In genomic region chr7:139075871-139076686, GRCh38 we compare ENCODE assay signal across 1 cellular context.
TF ChIP-seq lines count a peak whose summit lies in the region.

No MANE protein-coding gene starts in this region.

TF ChIP-seq in HepG2, 621 proteins besides CTCF, POLR2A, EP300 and RAD21 (continues in another document):
- TF ChIP-seq SALL1 (CRISPR knock-in tag; IDR thresholded peaks at IDR 0.05): peak; percentile 35
- TF ChIP-seq SKI (IDR thresholded peaks at IDR 0.05; ENCODE audit: partially characterized antibody): peak; percentile 73
- peak; percentile 38; the same call in 1 of the 2 replicates for TF ChIP-seq ARID5B (CRISPR knock-in tag; IDR thresholded peaks at IDR 0.05)
- TF ChIP-seq ZNF660 (CRISPR knock-in tag; IDR thresholded peaks at IDR 0.05; ENCODE audit: borderline replicate concordance, low read depth): no peak
- TF ChIP-seq ZSCAN25 (CRISPR knock-in tag; IDR thresholded peaks at IDR 0.05): no peak
- no peak for TF ChIP-seq SRSF9 (IDR thresholded peaks at IDR 0.05; ENCODE audit: borderline replicate concordance, insufficient read depth, low read depth, low read length, poor library complexity, severe bottlenecking)
- TF ChIP-seq ASH2L (IDR thresholded peaks at IDR 0.05; ENCODE audit: insufficient read length, low read depth, low read length): peak; percentile 89
- TF ChIP-seq ZNF232 (CRISPR knock-in tag; IDR thresholded peaks at IDR 0.05; ENCODE audit: borderline replicate concordance): no peak
- 0 out of 2 replicates have a peak, but pooled peaks have one; percentile 25 for TF ChIP-seq SAP130 (CRISPR knock-in tag; IDR thresholded peaks at IDR 0.05; ENCODE audit: low read depth)
- TF ChIP-seq CREB1 (IDR thresholded peaks at IDR 0.05): no peak
- TF ChIP-seq CREB1 (CRISPR knock-in tag; IDR thresholded peaks at IDR 0.05): peak; percentile 20; the same call in 1 of the 2 replicates
- peak; percentile 38; the same call in 1 of the 2 replicates for TF ChIP-seq MAX (IDR thresholded peaks at IDR 0.05)
- TF ChIP-seq MIXL1 (CRISPR knock-in tag; IDR thresholded peaks at IDR 0.05): 0 out of 2 replicates have a peak, but pooled peaks have one; percentile 37
- TF ChIP-seq, protein P1, sequence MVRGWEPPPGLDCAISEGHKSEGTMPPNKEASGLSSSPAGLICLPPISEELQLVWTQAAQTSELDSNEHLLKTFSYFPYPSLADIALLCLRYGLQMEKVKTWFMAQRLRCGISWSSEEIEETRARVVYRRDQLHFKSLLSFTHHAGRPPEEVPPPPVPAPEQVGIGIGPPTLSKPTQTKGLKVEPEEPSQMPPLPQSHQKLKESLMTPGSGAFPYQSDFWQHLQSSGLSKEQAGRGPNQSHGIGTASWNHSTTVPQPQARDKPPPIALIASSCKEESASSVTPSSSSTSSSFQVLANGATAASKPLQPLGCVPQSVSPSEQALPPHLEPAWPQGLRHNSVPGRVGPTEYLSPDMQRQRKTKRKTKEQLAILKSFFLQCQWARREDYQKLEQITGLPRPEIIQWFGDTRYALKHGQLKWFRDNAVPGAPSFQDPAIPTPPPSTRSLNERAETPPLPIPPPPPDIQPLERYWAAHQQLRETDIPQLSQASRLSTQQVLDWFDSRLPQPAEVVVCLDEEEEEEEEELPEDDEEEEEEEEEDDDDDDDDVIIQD (CRISPR knock-in tag; IDR thresholded peaks at IDR 0.05; ENCODE audit: low read depth): 0 out of 2 replicates have a peak, but pooled peaks have one; percentile 28
- peak; percentile 50; the same call in 1 of the 2 replicates for TF ChIP-seq HNF4G (IDR thresholded peaks at IDR 0.05; ENCODE audit: borderline replicate concordance, low read depth, low read length)
- no peak for TF ChIP-seq HNF4G (CRISPR knock-in tag; IDR thresholded peaks at IDR 0.05; ENCODE audit: borderline replicate concordance, low read depth)
- peak; percentile 61 for TF ChIP-seq PAXIP1 (CRISPR knock-in tag; conservative IDR thresholded peaks at IDR 0.05)
- TF ChIP-seq, protein P2, sequence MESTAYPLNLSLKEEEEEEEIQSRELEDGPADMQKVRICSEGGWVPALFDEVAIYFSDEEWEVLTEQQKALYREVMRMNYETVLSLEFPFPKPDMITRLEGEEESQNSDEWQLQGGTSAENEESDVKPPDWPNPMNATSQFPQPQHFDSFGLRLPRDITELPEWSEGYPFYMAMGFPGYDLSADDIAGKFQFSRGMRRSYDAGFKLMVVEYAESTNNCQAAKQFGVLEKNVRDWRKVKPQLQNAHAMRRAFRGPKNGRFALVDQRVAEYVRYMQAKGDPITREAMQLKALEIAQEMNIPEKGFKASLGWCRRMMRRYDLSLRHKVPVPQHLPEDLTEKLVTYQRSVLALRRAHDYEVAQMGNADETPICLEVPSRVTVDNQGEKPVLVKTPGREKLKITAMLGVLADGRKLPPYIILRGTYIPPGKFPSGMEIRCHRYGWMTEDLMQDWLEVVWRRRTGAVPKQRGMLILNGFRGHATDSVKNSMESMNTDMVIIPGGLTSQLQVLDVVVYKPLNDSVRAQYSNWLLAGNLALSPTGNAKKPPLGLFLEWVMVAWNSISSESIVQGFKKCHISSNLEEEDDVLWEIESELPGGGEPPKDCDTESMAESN (CRISPR knock-in tag; conservative IDR thresholded peaks at IDR 0.05): no peak
- TF ChIP-seq, protein P3, sequence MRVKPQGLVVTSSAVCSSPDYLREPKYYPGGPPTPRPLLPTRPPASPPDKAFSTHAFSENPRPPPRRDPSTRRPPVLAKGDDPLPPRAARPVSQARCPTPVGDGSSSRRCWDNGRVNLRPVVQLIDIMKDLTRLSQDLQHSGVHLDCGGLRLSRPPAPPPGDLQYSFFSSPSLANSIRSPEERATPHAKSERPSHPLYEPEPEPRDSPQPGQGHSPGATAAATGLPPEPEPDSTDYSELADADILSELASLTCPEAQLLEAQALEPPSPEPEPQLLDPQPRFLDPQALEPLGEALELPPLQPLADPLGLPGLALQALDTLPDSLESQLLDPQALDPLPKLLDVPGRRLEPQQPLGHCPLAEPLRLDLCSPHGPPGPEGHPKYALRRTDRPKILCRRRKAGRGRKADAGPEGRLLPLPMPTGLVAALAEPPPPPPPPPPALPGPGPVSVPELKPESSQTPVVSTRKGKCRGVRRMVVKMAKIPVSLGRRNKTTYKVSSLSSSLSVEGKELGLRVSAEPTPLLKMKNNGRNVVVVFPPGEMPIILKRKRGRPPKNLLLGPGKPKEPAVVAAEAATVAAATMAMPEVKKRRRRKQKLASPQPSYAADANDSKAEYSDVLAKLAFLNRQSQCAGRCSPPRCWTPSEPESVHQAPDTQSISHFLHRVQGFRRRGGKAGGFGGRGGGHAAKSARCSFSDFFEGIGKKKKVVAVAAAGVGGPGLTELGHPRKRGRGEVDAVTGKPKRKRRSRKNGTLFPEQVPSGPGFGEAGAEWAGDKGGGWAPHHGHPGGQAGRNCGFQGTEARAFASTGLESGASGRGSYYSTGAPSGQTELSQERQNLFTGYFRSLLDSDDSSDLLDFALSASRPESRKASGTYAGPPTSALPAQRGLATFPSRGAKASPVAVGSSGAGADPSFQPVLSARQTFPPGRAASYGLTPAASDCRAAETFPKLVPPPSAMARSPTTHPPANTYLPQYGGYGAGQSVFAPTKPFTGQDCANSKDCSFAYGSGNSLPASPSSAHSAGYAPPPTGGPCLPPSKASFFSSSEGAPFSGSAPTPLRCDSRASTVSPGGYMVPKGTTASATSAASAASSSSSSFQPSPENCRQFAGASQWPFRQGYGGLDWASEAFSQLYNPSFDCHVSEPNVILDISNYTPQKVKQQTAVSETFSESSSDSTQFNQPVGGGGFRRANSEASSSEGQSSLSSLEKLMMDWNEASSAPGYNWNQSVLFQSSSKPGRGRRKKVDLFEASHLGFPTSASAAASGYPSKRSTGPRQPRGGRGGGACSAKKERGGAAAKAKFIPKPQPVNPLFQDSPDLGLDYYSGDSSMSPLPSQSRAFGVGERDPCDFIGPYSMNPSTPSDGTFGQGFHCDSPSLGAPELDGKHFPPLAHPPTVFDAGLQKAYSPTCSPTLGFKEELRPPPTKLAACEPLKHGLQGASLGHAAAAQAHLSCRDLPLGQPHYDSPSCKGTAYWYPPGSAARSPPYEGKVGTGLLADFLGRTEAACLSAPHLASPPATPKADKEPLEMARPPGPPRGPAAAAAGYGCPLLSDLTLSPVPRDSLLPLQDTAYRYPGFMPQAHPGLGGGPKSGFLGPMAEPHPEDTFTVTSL (CRISPR knock-in tag; IDR thresholded peaks at IDR 0.05; ENCODE audit: borderline replicate concordance): 0 out of 2 replicates have a peak, but pooled peaks have one; percentile 36
- TF ChIP-seq SOX6 (IDR thresholded peaks at IDR 0.05): no peak
- peak; percentile 50 for TF ChIP-seq SOX6 (CRISPR knock-in tag; IDR thresholded peaks at IDR 0.05)
- no peak; the same call in 1 of the 2 replicates for TF ChIP-seq HOXA3 (CRISPR knock-in tag; IDR thresholded peaks at IDR 0.05)
- TF ChIP-seq, protein P4, sequence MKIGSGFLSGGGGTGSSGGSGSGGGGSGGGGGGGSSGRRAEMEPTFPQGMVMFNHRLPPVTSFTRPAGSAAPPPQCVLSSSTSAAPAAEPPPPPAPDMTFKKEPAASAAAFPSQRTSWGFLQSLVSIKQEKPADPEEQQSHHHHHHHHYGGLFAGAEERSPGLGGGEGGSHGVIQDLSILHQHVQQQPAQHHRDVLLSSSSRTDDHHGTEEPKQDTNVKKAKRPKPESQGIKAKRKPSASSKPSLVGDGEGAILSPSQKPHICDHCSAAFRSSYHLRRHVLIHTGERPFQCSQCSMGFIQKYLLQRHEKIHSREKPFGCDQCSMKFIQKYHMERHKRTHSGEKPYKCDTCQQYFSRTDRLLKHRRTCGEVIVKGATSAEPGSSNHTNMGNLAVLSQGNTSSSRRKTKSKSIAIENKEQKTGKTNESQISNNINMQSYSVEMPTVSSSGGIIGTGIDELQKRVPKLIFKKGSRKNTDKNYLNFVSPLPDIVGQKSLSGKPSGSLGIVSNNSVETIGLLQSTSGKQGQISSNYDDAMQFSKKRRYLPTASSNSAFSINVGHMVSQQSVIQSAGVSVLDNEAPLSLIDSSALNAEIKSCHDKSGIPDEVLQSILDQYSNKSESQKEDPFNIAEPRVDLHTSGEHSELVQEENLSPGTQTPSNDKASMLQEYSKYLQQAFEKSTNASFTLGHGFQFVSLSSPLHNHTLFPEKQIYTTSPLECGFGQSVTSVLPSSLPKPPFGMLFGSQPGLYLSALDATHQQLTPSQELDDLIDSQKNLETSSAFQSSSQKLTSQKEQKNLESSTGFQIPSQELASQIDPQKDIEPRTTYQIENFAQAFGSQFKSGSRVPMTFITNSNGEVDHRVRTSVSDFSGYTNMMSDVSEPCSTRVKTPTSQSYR (CRISPR knock-in tag; IDR thresholded peaks at IDR 0.05; ENCODE audit: borderline replicate concordance): peak; percentile 76; the same call in 1 of the 2 replicates
- TF ChIP-seq NFIC (IDR thresholded peaks at IDR 0.05; ENCODE audit: low read length): peak; percentile 49; the same call in 1 of the 2 replicates
- TF ChIP-seq FOXA3 (CRISPR knock-in tag; IDR thresholded peaks at IDR 0.05): 0 out of 2 replicates have a peak, but pooled peaks have one; percentile 3
- peak; percentile 37; the same call in 1 of the 2 replicates for TF ChIP-seq POGZ (CRISPR knock-in tag; IDR thresholded peaks at IDR 0.05)
- peak; percentile 68; the same call in 1 of the 2 replicates for TF ChIP-seq HNF4A (CRISPR knock-in tag; IDR thresholded peaks at IDR 0.05)
- TF ChIP-seq, protein P5, sequence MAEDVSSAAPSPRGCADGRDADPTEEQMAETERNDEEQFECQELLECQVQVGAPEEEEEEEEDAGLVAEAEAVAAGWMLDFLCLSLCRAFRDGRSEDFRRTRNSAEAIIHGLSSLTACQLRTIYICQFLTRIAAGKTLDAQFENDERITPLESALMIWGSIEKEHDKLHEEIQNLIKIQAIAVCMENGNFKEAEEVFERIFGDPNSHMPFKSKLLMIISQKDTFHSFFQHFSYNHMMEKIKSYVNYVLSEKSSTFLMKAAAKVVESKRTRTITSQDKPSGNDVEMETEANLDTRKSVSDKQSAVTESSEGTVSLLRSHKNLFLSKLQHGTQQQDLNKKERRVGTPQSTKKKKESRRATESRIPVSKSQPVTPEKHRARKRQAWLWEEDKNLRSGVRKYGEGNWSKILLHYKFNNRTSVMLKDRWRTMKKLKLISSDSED (CRISPR knock-in tag; IDR thresholded peaks at IDR 0.05): no peak
- TF ChIP-seq GATAD2A (CRISPR knock-in tag; IDR thresholded peaks at IDR 0.05): peak; percentile 26; the same call in 1 of the 2 replicates
